In the genomic region with DNA sequence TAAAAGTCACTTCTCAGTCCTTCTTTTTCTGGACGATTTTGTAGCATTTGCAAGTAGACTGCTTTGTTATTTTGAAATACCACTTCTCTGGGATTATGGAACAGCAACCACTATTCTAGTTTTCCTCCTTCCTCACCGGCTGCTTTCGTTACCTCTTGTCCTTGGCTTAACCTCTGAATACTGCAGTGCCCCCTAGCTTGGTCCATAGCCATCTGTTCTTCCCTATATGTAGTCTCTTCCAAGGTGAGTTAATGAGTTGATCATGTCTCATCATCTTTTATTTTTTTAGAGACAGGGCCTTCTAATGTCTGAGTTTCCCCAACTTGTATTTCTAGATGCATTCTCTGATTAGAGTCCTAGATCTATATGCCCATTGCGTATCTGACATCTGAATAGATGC, we compare ENCODE assay signal across 17 cellular contexts.
DNase-seq lines count a peak whose midpoint lies in the region; ATAC-seq and TF ChIP-seq lines count a peak whose summit lies in the region.
"Had no signal": no experiment of that assay in that cellular context is flagged by ENCODE, and none has a peak within 500 bp of the region (broad histone marks: within the 10 kb centered on the region; RNA-seq: fewer than 3 reads in every experiment).

No MANE protein-coding gene starts in this region.

- H3K27ac Mint-ChIP-seq in H9 (no peak overlapping the region), WTC11 (no peak overlapping the region), endodermal cell (no peak overlapping the region), neural progenitor cell (no peak overlapping the region)
- H3K27ac Mint-ChIP-seq: CD4-positive, alpha-beta memory T cell; HFFc6 had no signal

- no peak overlapping the region for H2BK5ac ChIP-seq in H9 (ENCODE audit: insufficient read length, low read length)

- H3K27me3 Mint-ChIP-seq in H9 (ENCODE audit: low read depth) (no peaks in the 10 kb centered on the region; the same call in 1 of the 2 replicates), WTC11 (ENCODE audit: low read depth) (no peaks in the 10 kb centered on the region), endodermal cell (ENCODE audit: insufficient read depth) (no peaks in the 10 kb centered on the region), neural progenitor cell (ENCODE audit: insufficient read depth, low read depth) (peaks cover 6% of the 10 kb centered on the region)
- H3K27me3 Mint-ChIP-seq: CD4-positive, alpha-beta memory T cell had no signal

- intact Hi-C loops in spleen (cut with DNase I; ENCODE audit: low total_unique reads) = no loop called here

- H3K4me1 Mint-ChIP-seq in H9 (peaks cover 0 to 3% of the 10 kb centered on the region in 2 experiments; a peak in 1 of 4 replicates), WTC11 (no peaks in the 10 kb centered on the region), endodermal cell (peaks cover 7% of the 10 kb centered on the region), neural progenitor cell (peaks cover 5% of the 10 kb centered on the region)
- H3K4me1 Mint-ChIP-seq: CD4-positive, alpha-beta memory T cell had no signal

- H3K14ac ChIP-seq in H9 (ENCODE audit: insufficient read depth, low read length) = no peak overlapping the region

- no peak overlapping the region for H3K4ac ChIP-seq in H9 (ENCODE audit: low read depth, low read length)

- H3K9me3 ChIP-seq in H9 (ENCODE audit: control insufficient read depth, low read depth, low read length) = no peaks in the 10 kb centered on the region
- no peaks in the 10 kb centered on the region for H3K9me3 ChIP-seq in endodermal cell (ENCODE audit: control insufficient read depth, low read length)
- no peaks in the 10 kb centered on the region for H3K9me3 ChIP-seq in neural progenitor cell (ENCODE audit: low read depth)
- no peaks in the 10 kb centered on the region for H3K9me3 ChIP-seq in spleen
- H3K9me3 ChIP-seq: Caco-2 had no signal

- H3K4me2 ChIP-seq in H9 (ENCODE audit: insufficient read depth, insufficient read length, low read length) (no peak overlapping the region), neural progenitor cell (no peak overlapping the region)

- no peak overlapping the region for H3K18ac ChIP-seq in H9 (ENCODE audit: insufficient read length, low read depth, low read length)

- ATAC-seq in WTC11 (peak; percentile 44; the same call in 1 of the 2 replicates), GM21619 (IDR thresholded peaks at IDR 0.05; ENCODE audit: unreplicated experiment) (no peak)

- no peak overlapping the region for H2BK12ac ChIP-seq in H9 (ENCODE audit: insufficient read length, low read depth, low read length)

- no peak overlapping the region for H2BK15ac ChIP-seq in H9 (ENCODE audit: low read depth, low read length)

- POLR2A ChIA-PET in WTC11 (lab: Charles Lee) = no interaction called here

- H4K20me1 ChIP-seq in H9 (ENCODE audit: control insufficient read depth, insufficient read depth, insufficient read length) = no peaks in the 10 kb centered on the region
- no peaks in the 10 kb centered on the region for H4K20me1 ChIP-seq in neural progenitor cell (ENCODE audit: low read depth)

- TF ChIP-seq CTCF in H9 (conservative IDR thresholded peaks at IDR 0.05) (peak; percentile 46; the same call in 2 of the 3 replicates), WTC11 (IDR thresholded peaks at IDR 0.05) (no peak), endodermal cell (conservative IDR thresholded peaks at IDR 0.05) (peak; percentile 60), neural progenitor cell (IDR thresholded peaks at IDR 0.05) (peak; percentile 8), spleen (IDR thresholded peaks at IDR 0.05 in 8 of 11, conservative IDR thresholded peaks at IDR 0.05 in 3 of 11) (no peak), GM10266 (IDR thresholded peaks at IDR 0.05; ENCODE audit: control insufficient read depth, insufficient read depth, low read depth, missing control alignments) (no peak)

- H4K5ac ChIP-seq in H9 (ENCODE audit: insufficient read length, low read depth, low read length) = no peak overlapping the region

- H3T11ph ChIP-seq in H9 (ENCODE audit: low read length) = no peak overlapping the region

- H3K9ac ChIP-seq in H9 (ENCODE audit: extremely low read depth, insufficient read length, low read length) = no peak overlapping the region
- no peak overlapping the region for H3K9ac ChIP-seq in endodermal cell (ENCODE audit: extremely low read depth, low read length, poor library complexity, severe bottlenecking)
- no peak overlapping the region for H3K9ac ChIP-seq in neural progenitor cell

- no peak overlapping the region for H2BK20ac ChIP-seq in H9 (ENCODE audit: low read depth, low read length, poor library complexity, severe bottlenecking)

- no peak overlapping the region for H4K91ac ChIP-seq in H9 (ENCODE audit: insufficient read length, low read depth, low read length)

- no peak overlapping the region for H2BK120ac ChIP-seq in H9 (ENCODE audit: low read depth, low read length, poor library complexity, severe bottlenecking)

- H4K8ac ChIP-seq in H9 (replicated peaks; ENCODE audit: insufficient read length, low read depth, low read length) = no peak overlapping the region

- H3K23me2 ChIP-seq in H9 (ENCODE audit: insufficient read length, low read depth, low read length, poor library complexity, severe bottlenecking) = no peaks in the 10 kb centered on the region

- no peaks in the 10 kb centered on the region for H3K79me1 ChIP-seq in H9 (ENCODE audit: insufficient read depth, low read depth, low read length, poor library complexity, severe bottlenecking)

- H3K4me3 ChIP-seq in endodermal cell (ENCODE audit: low read length) (no peak overlapping the region), neural progenitor cell (no peak overlapping the region), spleen (no peak overlapping the region)
- H3K4me3 ChIP-seq: HAP-1 had no signal

- no peaks in the 10 kb centered on the region for H3K27me3 ChIP-seq in H9 (ENCODE audit: insufficient read depth, low read length)
- no peaks in the 10 kb centered on the region for H3K27me3 ChIP-seq in endodermal cell (ENCODE audit: control insufficient read depth, insufficient read depth, low read length, poor library complexity, severe bottlenecking)
- no peaks in the 10 kb centered on the region for H3K27me3 ChIP-seq in neural progenitor cell
- H3K27me3 ChIP-seq in spleen (replicated peaks in 1 of 7) = no peaks in the 10 kb centered on the region

- H3K36me3 ChIP-seq in endodermal cell (ENCODE audit: control insufficient read depth, insufficient read depth, low read length) = no peaks in the 10 kb centered on the region
- no peaks in the 10 kb centered on the region for H3K36me3 ChIP-seq in neural progenitor cell
- no peaks in the 10 kb centered on the region for H3K36me3 ChIP-seq in spleen
- H3K36me3 ChIP-seq: HAP-1 had no signal

- H2AK5ac ChIP-seq in H9 (ENCODE audit: insufficient read length, low read length) = no peak overlapping the region

- no CpG with 5 or more reads among the region's 4 CpGs for WGBS in H9 (ENCODE audit: extremely low coverage, insufficient read length, low lambda C conversion rate)
- WGBS in endodermal cell (ENCODE audit: insufficient coverage in 1 of 2, insufficient read length in 1 of 2), 2 experiments = 87 to 96% methylated on average over 2 to 4 of the region's 4 CpGs
- WGBS in spleen, 5 donors = 75 to 83% (median 81%) methylated on average over 4 of the region's 4 CpGs

- DNase-seq in H9 (no peak), WTC11 (ENCODE audit: low spot score) (no peak), endodermal cell (no peak), neural progenitor cell (ENCODE audit: low spot score) (no peak), NCI-H524 (lab: John Stamatoyannopoulos, UW) (no peak), spleen (no peak), GM10266 (ENCODE audit: extremely low spot score) (no peak)
- DNase-seq: C1 segment of cervical spinal cord; Caco-2; CD4-positive, alpha-beta memory T cell; DMS153; EL; GDM1; GOT3; HFFc6 had no signal

- CTCF ChIA-PET in WTC11 (lab: Charles Lee) = interaction anchor here (0.7 kb wide), 1 partner anchor 99 kb away, joined by 4 read pairs; no protein-coding TSS in a partner anchor

- H2AFZ ChIP-seq in H9 (ENCODE audit: low read length) (no peak overlapping the region), neural progenitor cell (replicated peaks) (no peak overlapping the region)

- H3K36me3 Mint-ChIP-seq in H9 (ENCODE audit: insufficient read depth in 1 of 3, low read depth in 3 of 3) (no peaks in the 10 kb centered on the region), WTC11 (no peaks in the 10 kb centered on the region; the same call in 1 of the 2 replicates), endodermal cell (ENCODE audit: low read depth) (no peaks in the 10 kb centered on the region), neural progenitor cell (no peaks in the 10 kb centered on the region)
- H3K36me3 Mint-ChIP-seq: CD4-positive, alpha-beta memory T cell had no signal

- H3K4me1 ChIP-seq in H9 (ENCODE audit: insufficient read depth, low read length) (no peaks in the 10 kb centered on the region), endodermal cell (ENCODE audit: control insufficient read depth, insufficient read depth, low read length) (no peaks in the 10 kb centered on the region), neural progenitor cell (peaks cover 12% of the 10 kb centered on the region), spleen (no peaks in the 10 kb centered on the region)
- H3K4me1 ChIP-seq: Caco-2, HAP-1 had no signal

- H3K23ac ChIP-seq in H9 (ENCODE audit: insufficient read length, low read depth, low read length) = no peak overlapping the region

- H3K27ac ChIP-seq in H9 (ENCODE audit: insufficient read length, low read depth, low read length) = no peak overlapping the region
- H3K27ac ChIP-seq in endodermal cell (ENCODE audit: low read depth, low read length) = no peak overlapping the region
- no peak overlapping the region for H3K27ac ChIP-seq in neural progenitor cell
- no peak overlapping the region for H3K27ac ChIP-seq in spleen

- H3K56ac ChIP-seq in H9 (ENCODE audit: insufficient read length, low read depth, low read length) = no peak overlapping the region

- no peak for TF ChIP-seq POLR2A in spleen (IDR thresholded peaks at IDR 0.05)

- H3F3A ChIP-seq in neural progenitor cell (ENCODE audit: low read depth) = no peaks in the 10 kb centered on the region

- H3K79me2 ChIP-seq in H9 (ENCODE audit: insufficient read depth, low read length) (no peaks in the 10 kb centered on the region), neural progenitor cell (ENCODE audit: low read depth) (no peaks in the 10 kb centered on the region)

- H3K9me3 Mint-ChIP-seq in H9 = peaks cover 3 to 4% of the 10 kb centered on the region in 2 experiments; a peak in 3 of 5 replicates
- peaks cover 5% of the 10 kb centered on the region for H3K9me3 Mint-ChIP-seq in WTC11
- peaks cover 5% of the 10 kb centered on the region for H3K9me3 Mint-ChIP-seq in endodermal cell
- peaks cover 3% of the 10 kb centered on the region for H3K9me3 Mint-ChIP-seq in neural progenitor cell
- H3K9me3 Mint-ChIP-seq: HFFc6 had no signal

- H3K4me3 Mint-ChIP-seq in H9 (no peak overlapping the region), WTC11 (no peak overlapping the region), endodermal cell (no peak overlapping the region), neural progenitor cell (no peak overlapping the region)
- H3K4me3 Mint-ChIP-seq: CD4-positive, alpha-beta memory T cell; HFFc6 had no signal

TF ChIP-seq in WTC11, 78 proteins besides CTCF, POLR2A, EP300 and RAD21 (continues in another document):
- TF ChIP-seq ZNF423 (CRISPR knock-in tag; IDR thresholded peaks at IDR 0.05) (no peak), GABPB1 (CRISPR knock-in tag; IDR thresholded peaks at IDR 0.05) (no peak), NR1H2 (CRISPR knock-in tag; IDR thresholded peaks at IDR 0.05) (no peak)

Comparison
In these comparisons a context has a peak if more than half of its experiments do, and no peak if none do; other contexts are left out.
1. CTCF ChIP-seq: peak in H9 (single experiment), endodermal cell (single experiment) and neural progenitor cell (single experiment); none in WTC11 (single experiment), spleen (0 of 11) and GM10266 (single experiment).